In the genomic region with DNA sequence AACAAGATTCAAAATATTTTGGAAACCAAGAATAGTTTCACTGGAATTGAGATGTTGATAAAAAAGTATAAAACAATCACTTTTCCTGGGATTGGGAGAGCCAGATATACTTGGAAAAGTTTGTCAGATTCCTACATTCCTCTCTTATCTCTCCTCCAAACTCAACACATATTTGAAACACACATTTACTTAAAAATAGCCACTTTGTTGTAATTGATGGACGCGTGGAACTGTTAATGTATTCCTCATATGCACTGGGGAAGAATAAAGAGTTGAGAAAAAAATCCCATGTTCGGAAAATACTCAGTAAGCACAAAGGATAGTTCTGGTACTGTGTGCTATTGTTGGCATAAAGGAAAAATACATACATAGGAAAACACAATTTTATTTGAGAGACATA, we compare ENCODE assay signal across 24 cellular contexts.
DNase-seq lines count a peak whose midpoint lies in the region; ATAC-seq, FAIRE-seq and TF ChIP-seq lines count a peak whose summit lies in the region.
"Had no signal": no experiment of that assay in that cellular context is flagged by ENCODE, and none has a peak within 500 bp of the region (broad histone marks: within the 10 kb centered on the region; RNA-seq: fewer than 3 reads in every experiment).

No MANE protein-coding gene starts in this region.

- H3K9me3 ChIP-seq in astrocyte (ENCODE audit: insufficient read depth, low read depth, low read length) (no peaks in the 10 kb centered on the region), small intestine (ENCODE audit: control insufficient read depth, low read depth) (no peaks in the 10 kb centered on the region)
- H3K9me3 ChIP-seq: BE2C, BLaER1 had no signal

- no peak for ATAC-seq in HG02884 (IDR thresholded peaks at IDR 0.05; ENCODE audit: unreplicated experiment)

- no peak overlapping the region for H2AFZ ChIP-seq in astrocyte (ENCODE audit: low read depth, low read length)

- no peaks in the 10 kb centered on the region for H3K27me3 Mint-ChIP-seq in astrocyte (ENCODE audit: low read depth, unreplicated experiment)
- H3K27me3 Mint-ChIP-seq: CD4-positive, alpha-beta memory T cell; CD4-positive, CD25-positive, alpha-beta regulatory T cell; CD8-positive, alpha-beta memory T cell had no signal

- no peaks in the 10 kb centered on the region for H3K27me3 ChIP-seq in astrocyte (ENCODE audit: insufficient read depth, low read length)
- no peaks in the 10 kb centered on the region for H3K27me3 ChIP-seq in small intestine (ENCODE audit: control insufficient read depth in 2 of 2, insufficient read depth in 2 of 2, low read length in 2 of 2)
- H3K27me3 ChIP-seq: BE2C, BLaER1 had no signal

- H3K4me3 ChIP-seq in astrocyte (ENCODE audit: insufficient read depth, low read depth, low read length) (no peak overlapping the region), fibroblast of pulmonary artery (replicated peaks; ENCODE audit: low read depth, low read length) (no peak overlapping the region), small intestine (ENCODE audit: low read depth in 1 of 2, low read length in 2 of 2) (no peak overlapping the region)
- H3K4me3 ChIP-seq: BLaER1 had no signal

- no peaks in the 10 kb centered on the region for H3K9me3 Mint-ChIP-seq in astrocyte (ENCODE audit: unreplicated experiment)

- no peaks in the 10 kb centered on the region for H3K36me3 ChIP-seq in astrocyte (ENCODE audit: insufficient read depth, low read length)
- H3K36me3 ChIP-seq in small intestine (ENCODE audit: control insufficient read depth in 2 of 2, insufficient read depth in 2 of 2, low read length in 2 of 2) = no peaks in the 10 kb centered on the region
- H3K36me3 ChIP-seq: BE2C, BLaER1 had no signal

- no peaks in the 10 kb centered on the region for H4K20me1 ChIP-seq in astrocyte (ENCODE audit: insufficient read depth, low read length)
- H4K20me1 ChIP-seq: BLaER1 had no signal

- peaks cover 4% of the 10 kb centered on the region for H3K4me1 Mint-ChIP-seq in astrocyte (ENCODE audit: low read depth, unreplicated experiment)
- H3K4me1 Mint-ChIP-seq: CD14-positive monocyte; CD4-positive, alpha-beta memory T cell; CD4-positive, CD25-positive, alpha-beta regulatory T cell; CD8-positive, alpha-beta memory T cell had no signal

- H3K4me2 ChIP-seq in astrocyte (ENCODE audit: low read length) = no peak overlapping the region
- H3K4me2 ChIP-seq: BLaER1 had no signal

- no peak overlapping the region for H3K27ac ChIP-seq in astrocyte (ENCODE audit: low read depth, low read length)
- no peak overlapping the region for H3K27ac ChIP-seq in small intestine (ENCODE audit: low read depth in 1 of 2, low read length in 1 of 2)
- H3K27ac ChIP-seq: BLaER1 had no signal

- TF ChIP-seq CTCF in astrocyte (IDR thresholded peaks at IDR 0.05; ENCODE audit: insufficient read depth, low read depth, low read length) (no peak), fibroblast of pulmonary artery (IDR thresholded peaks at IDR 0.05; ENCODE audit: low read length, missing control alignments) (no peak)

- FAIRE-seq in astrocyte (lab: Jason Lieb, UNC) = no peak
- FAIRE-seq in small intestine (lab: Jason Lieb, UNC) = no peak
- FAIRE-seq: A204.1, G401.6, GM12891, GM19239 had no signal

- no peak overlapping the region for H3K4me3 Mint-ChIP-seq in astrocyte (ENCODE audit: unreplicated experiment)
- H3K4me3 Mint-ChIP-seq: CD14-positive monocyte; CD4-positive, alpha-beta memory T cell; CD4-positive, CD25-positive, alpha-beta regulatory T cell; CD8-positive, alpha-beta memory T cell had no signal

- WGBS in small intestine, 3 donors = 90 to 95% (median 91%) methylated on average over 3 of the region's 3 CpGs

- no peak overlapping the region for H3K9ac ChIP-seq in astrocyte (ENCODE audit: low read length)
- H3K9ac ChIP-seq: BLaER1 had no signal

- H3K4me1 ChIP-seq in astrocyte (ENCODE audit: insufficient read depth, low read length) (no peaks in the 10 kb centered on the region), small intestine (ENCODE audit: control insufficient read depth in 2 of 2, insufficient read depth in 1 of 2, low read depth in 1 of 2, low read length in 1 of 2) (no peaks in the 10 kb centered on the region)
- H3K4me1 ChIP-seq: BE2C, BLaER1 had no signal

- no peak overlapping the region for H3K27ac Mint-ChIP-seq in astrocyte (ENCODE audit: unreplicated experiment)
- H3K27ac Mint-ChIP-seq: CD14-positive monocyte; CD4-positive, alpha-beta memory T cell; CD4-positive, CD25-positive, alpha-beta regulatory T cell; CD8-positive, alpha-beta memory T cell had no signal

- no peaks in the 10 kb centered on the region for H3K36me3 Mint-ChIP-seq in astrocyte (ENCODE audit: low read depth, unreplicated experiment)
- H3K36me3 Mint-ChIP-seq: CD14-positive monocyte; CD4-positive, alpha-beta memory T cell; CD4-positive, CD25-positive, alpha-beta regulatory T cell; CD8-positive, alpha-beta memory T cell had no signal

- DNase-seq in astrocyte (ENCODE audit: low read depth) (peak; percentile 49), fibroblast of pulmonary artery (ENCODE audit: low read depth) (peak; percentile 3), small intestine (no peak), DMS53 treated with DMSO at 0.1 percent for 48 hours (lab: John Stamatoyannopoulos, UW; ENCODE audit: unreplicated experiment) (no peak)
- DNase-seq: 8988T; ACHN; BE2C; C1 segment of cervical spinal cord; CD4-positive, alpha-beta memory T cell; CD4-positive, CD25-positive, alpha-beta regulatory T cell; CD8-positive, alpha-beta memory T cell; COR-L47; DMS 273 treated with DMSO at 0.1 percent for 48 hours; DMS153; DMS53; DMS79 treated with DMSO at 0.1 percent for 48 hours; GF-D8 had no signal

- H3K79me2 ChIP-seq in astrocyte (ENCODE audit: insufficient read depth, low read length) = no peaks in the 10 kb centered on the region

Comparison
In these comparisons a context has a peak if more than half of its experiments do, and no peak if none do; other contexts are left out.
1. DNase-seq: peak in astrocyte (single experiment) and fibroblast of pulmonary artery (single experiment); none in small intestine (single experiment) and DMS53 treated with DMSO at 0.1 percent for 48 hours (single experiment).